In genomic region chr16:70660672-70661350, GRCh38 we compare ENCODE assay signal across 21 cellular contexts. TPM values are rescaled to one million over a fixed set of nuclear protein-coding genes. Genes with fewer than 3 reads are reported as not detected.
DNase-seq lines count a peak whose midpoint lies in the region; ATAC-seq and TF ChIP-seq lines count a peak whose summit lies in the region.
"Had no signal": no experiment of that assay in that cellular context is flagged by ENCODE, and none has a peak within 500 bp of the region (broad histone marks: within the 10 kb centered on the region; RNA-seq: fewer than 3 reads in every experiment).

No MANE protein-coding gene starts in this region.

- peak; percentile 55 for ATAC-seq in RWPE2 (ENCODE audit: low read depth)
- peak in 3 of 4 donors; percentile 8 to 47 (median 9) for ATAC-seq in right lobe of liver
- ATAC-seq in GM18520 (IDR thresholded peaks at IDR 0.05; ENCODE audit: unreplicated experiment): no peak
- no peak for ATAC-seq in HG03039 (IDR thresholded peaks at IDR 0.05; ENCODE audit: unreplicated experiment)

- in situ Hi-C loops in ACHN (cut with HindIII; ENCODE audit: low pct_ligation_motif_present, low pct_unique_long_range_greater_than_20kb, low sequenced_read_pairs): no loop called here

- H3K4me1 ChIP-seq in RWPE2 (ENCODE audit: insufficient read depth, poor library complexity, severe bottlenecking) (no peaks in the 10 kb centered on the region), right lobe of liver (no peaks in the 10 kb centered on the region)
- H3K4me1 ChIP-seq: ascending aorta, thyroid gland had no signal

- no peaks in the 10 kb centered on the region for H3K9me3 ChIP-seq in RWPE2 (ENCODE audit: severe bottlenecking)
- H3K9me3 ChIP-seq in right lobe of liver: no peaks in the 10 kb centered on the region
- H3K9me3 ChIP-seq: ascending aorta, right atrium auricular region, thyroid gland had no signal

- 41% methylated on average over 5 of the region's 7 CpGs for WGBS in right lobe of liver (ENCODE audit: insufficient coverage, low coverage, low lambda C conversion rate, missing lambda C conversion rate)

- no peak for TF ChIP-seq POLR2A in right lobe of liver (IDR thresholded peaks at IDR 0.05)

- H3K36me3 ChIP-seq in RWPE2 (ENCODE audit: low read depth) (peaks cover 20% of the 10 kb centered on the region), right lobe of liver (peaks cover 0 to 30% (median 19%) of the 10 kb centered on the region in 4 donors)

- intact Hi-C loops in right lobe of liver (cut with DNase I): no loop called here

- H3K27ac ChIP-seq in RWPE2 (ENCODE audit: poor library complexity, severe bottlenecking) (no peak overlapping the region), right lobe of liver (no peak overlapping the region)
- H3K27ac ChIP-seq: right atrium auricular region, thyroid gland had no signal

- no peak overlapping the region for H3K4me3 ChIP-seq in RWPE2 (ENCODE audit: severe bottlenecking)
- H3K4me3 ChIP-seq in right lobe of liver: no peak overlapping the region
- H3K4me3 ChIP-seq: ascending aorta, lung, right atrium auricular region, thyroid gland had no signal

- TF ChIP-seq CTCF in RWPE2 (IDR thresholded peaks at IDR 0.05; ENCODE audit: poor library complexity, severe bottlenecking) (no peak), right lobe of liver (IDR thresholded peaks at IDR 0.05) (no peak)

- DNase-seq in ACHN (peak; percentile 23), EH (ENCODE audit: low read depth) (peak; percentile 49), RWPE2 (ENCODE audit: low spot score) (no peak), right lobe of liver (no peak), hepatic stellate cell (ENCODE audit: low spot score) (no peak)
- DNase-seq in stimulated activated CD4-positive, alpha-beta T cell treated with anti-CD3 and anti-CD28 coated beads, Interleukin-4, amount 100 ng/mL, for 4 hours: no peak
- DNase-seq: activated CD4-positive, alpha-beta T cell treated with anti-CD3 and anti-CD28 coated beads, Interleukin-2, amount 50 U/mL, for 1 hour; activated naive CD4-positive, alpha-beta T cell treated with Interleukin-2 at 50 U/mL for 16 hours; cerebellar nuclear complex; MM.1S; NCI-H1694; occipital lobe; RPMI8226; stimulated activated naive CD4-positive, alpha-beta T cell treated with Interleukin-2 at 50 U/mL for 16 hours; thyroid gland had no signal

- H3K27me3 ChIP-seq in RWPE2 (ENCODE audit: insufficient read depth, poor library complexity, severe bottlenecking) (no peaks in the 10 kb centered on the region), right lobe of liver (no peaks in the 10 kb centered on the region)
- H3K27me3 ChIP-seq: ascending aorta, right atrium auricular region, thyroid gland had no signal

RNA-seq across cellular contexts. Expression of gene IL34, which starts 14.5 kb away (rescaled TPM):
- 1 to 10 TPM in 1 of 6 experiments, under 1 TPM in 5; 0.27 to 1.1 (median 0.49) TPM for total RNA-seq in right lobe of liver
- total RNA-seq: B cell had no signal

RNA-seq across cellular contexts. Expression of gene MTSS2, which starts 25.0 kb away (rescaled TPM):
- total RNA-seq in right lobe of liver: 100 to 1,000 TPM in 2 of 6 experiments, 10 to 100 TPM in 4; 28.5 to 117 (median 80.2) TPM

Comparison
In these comparisons a context has a peak if more than half of its experiments do, and no peak if none do; other contexts are left out.
1. DNase-seq: peak in ACHN (single experiment) and EH (single experiment); none in RWPE2 (single experiment), right lobe of liver (0 of 3), stimulated activated CD4-positive, alpha-beta T cell treated with anti-CD3 and anti-CD28 coated beads, Interleukin-4, amount 100 ng/mL, for 4 hours (0 of 2) and hepatic stellate cell (single experiment).
2. ATAC-seq: peak in RWPE2 (single experiment) and right lobe of liver (3 of 4); none in GM18520 (single experiment) and HG03039 (single experiment).